In the genomic region with DNA sequence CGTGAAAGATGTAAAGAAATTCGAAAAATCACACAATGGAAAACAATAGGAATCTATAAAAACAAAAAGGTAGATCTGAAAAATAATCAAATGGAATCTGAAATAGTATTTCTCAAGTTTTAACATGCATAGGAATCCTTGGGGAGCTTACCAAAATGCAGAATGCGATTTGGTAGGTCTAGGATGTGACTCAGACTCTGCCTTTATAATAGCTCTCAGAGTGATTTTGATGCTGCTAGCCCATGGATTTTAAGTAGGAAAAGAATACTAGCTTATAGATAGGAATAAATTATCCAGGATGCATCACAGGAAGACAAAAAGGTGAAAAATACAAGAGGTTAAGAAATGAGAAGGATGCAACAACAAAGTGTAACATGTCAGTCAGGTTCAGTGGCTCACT, we compare ENCODE assay signal across 12 cellular contexts. TPM values are rescaled to one million over a fixed set of nuclear protein-coding genes. Genes with fewer than 3 reads are reported as not detected.
"Had no signal": no experiment of that assay in that cellular context is flagged by ENCODE, and none has a peak within 500 bp of the region (broad histone marks: within the 10 kb centered on the region; RNA-seq: fewer than 3 reads in every experiment).

No MANE protein-coding gene starts in this region.

- H3K4me2 ChIP-seq: GM23338 had no signal

- H3K9me3 ChIP-seq: HAP-1 had no signal

- H3K4me3 ChIP-seq: GM23248, GM23338, HAP-1 had no signal

- H2AFZ ChIP-seq: GM23248 had no signal

- H3K9ac ChIP-seq: GM23248 had no signal

- FAIRE-seq: H1, H54 had no signal

- H3K36me3 ChIP-seq: HAP-1 had no signal

- DNase-seq: GM23248, GOT3, H7, H9, HCEC 1CT, HFFc6 had no signal

- ATAC-seq: GM23338, HCT116 had no signal

- H3K27ac ChIP-seq: GM23248 had no signal

RNA-seq across cellular contexts. Expression of a gene that starts 24.7 kb away (rescaled TPM):
- total RNA-seq: GM23248, H4 had no signal
